Comparison of ENCODE assay signal across 8 cellular contexts in genomic region chr6:7143161-7143974, GRCh38. TPM values are rescaled to one million over a fixed set of nuclear protein-coding genes. Genes with fewer than 3 reads are reported as not detected.
DNase-seq lines count a peak whose midpoint lies in the region; ATAC-seq and TF ChIP-seq lines count a peak whose summit lies in the region.

No MANE protein-coding gene starts in this region.

- H3K4me3 ChIP-seq in aorta (ENCODE audit: low read length in 2 of 2) (no peak overlapping the region), mucosa of descending colon (no peak overlapping the region)

- no peaks in the 10 kb centered on the region for H3K27me3 ChIP-seq in aorta (ENCODE audit: control insufficient read depth in 1 of 2, insufficient read depth in 2 of 2, low read length in 1 of 2)

- H3K9me3 Mint-ChIP-seq in naive B cell, result no peaks in the 10 kb centered on the region

- H3K27ac Mint-ChIP-seq in naive B cell, result peak overlapping the region in 4 of 6 donors; percentile 62 to 80 (median 73)

- no peaks in the 10 kb centered on the region for H3K27me3 Mint-ChIP-seq in naive B cell

- peak overlapping the region in 4 of 8 donors; percentile 6 to 74 (median 46) for H3K4me3 Mint-ChIP-seq in naive B cell

- peaks cover 46 to 74% (median 58%) of the 10 kb centered on the region in 3 donors for H3K4me1 Mint-ChIP-seq in naive B cell

- H3K27ac ChIP-seq in aorta (ENCODE audit: low read depth in 1 of 2, low read length in 2 of 2), result peak overlapping the region in 1 of 2 donors; percentile 6

- peak; percentile 43 for DNase-seq in DMS114 treated with DMSO at 0.1 percent for 48 hours (lab: John Stamatoyannopoulos, UW; ENCODE audit: unreplicated experiment)
- peak; percentile 43 for DNase-seq in NCI-H1417 treated with DMSO at 0.1 percent for 48 hours (lab: John Stamatoyannopoulos, UW)
- DNase-seq in astrocyte of the hippocampus (ENCODE audit: low read depth, low spot score), result peak; percentile 34
- DNase-seq in naive B cell, result no peak
- no peak for DNase-seq in aorta
- DNase-seq in mucosa of descending colon, result no peak

- intact Hi-C loops in aorta (cut with DNase I), result no loop called here
- intact Hi-C loops in mucosa of descending colon (cut with DNase I, micrococcal nuclease), result no loop called here

- ATAC-seq in naive B cell (ENCODE audit: low read depth in 2 of 2), result no peak
- no peak for ATAC-seq in aorta (ENCODE audit: low FRiP score)
- no peak for ATAC-seq in HG03039 (IDR thresholded peaks at IDR 0.05; ENCODE audit: unreplicated experiment)
- ATAC-seq in HG03139 (IDR thresholded peaks at IDR 0.05; ENCODE audit: unreplicated experiment), result no peak
- ATAC-seq in mucosa of descending colon, result no peak

- H3K9me3 ChIP-seq in aorta (ENCODE audit: control insufficient read depth, low read length), result no peaks in the 10 kb centered on the region
- no peaks in the 10 kb centered on the region for H3K9me3 ChIP-seq in mucosa of descending colon

- WGBS in aorta, 2 donors, result 74 to 78% methylated on average over 11 of the region's 11 CpGs

- no peak for TF ChIP-seq CTCF in mucosa of descending colon (IDR thresholded peaks at IDR 0.05)

- H3K36me3 ChIP-seq in aorta (ENCODE audit: control insufficient read depth in 1 of 2, insufficient read depth in 2 of 2, low read length in 1 of 2) (no peaks in the 10 kb centered on the region), mucosa of descending colon (ENCODE audit: low read depth) (no peaks in the 10 kb centered on the region)

- H3K4me1 ChIP-seq in aorta (ENCODE audit: control insufficient read depth in 1 of 2, insufficient read depth in 2 of 2, low read length in 2 of 2) (peaks cover 3 to 9% of the 10 kb centered on the region in 2 donors), mucosa of descending colon (ENCODE audit: low read depth) (peaks cover 66% of the 10 kb centered on the region)

- no peaks in the 10 kb centered on the region for H3K36me3 Mint-ChIP-seq in naive B cell

RNA-seq across cellular contexts. Expression of gene RREB1, which starts 35.6 kb away (rescaled TPM):
- 1 to 10 TPM; 1.5 to 9.9 (median 5.2) TPM for polyA plus RNA-seq in naive B cell (ENCODE audit: low read depth in 6 of 6)
- 10 to 100 TPM; 30.7 to 44.7 TPM for total RNA-seq in aorta
- polyA plus RNA-seq in aorta, result 1 to 10 TPM; 3.5 to 4.9 TPM
- 10 to 100 TPM; 64.9 to 85.9 (median 74.7) TPM for total RNA-seq in mucosa of descending colon

Comparison
In these comparisons a context has a peak if more than half of its experiments do, and no peak if none do; other contexts are left out.
1. DNase-seq: peak in DMS114 treated with DMSO at 0.1 percent for 48 hours (single experiment), NCI-H1417 treated with DMSO at 0.1 percent for 48 hours (single experiment) and astrocyte of the hippocampus (single experiment); none in naive B cell (single experiment), aorta (0 of 2) and mucosa of descending colon (0 of 3).